8 cellular contexts compared by ENCODE assay signal in genomic region chr2:143455317-143455716, GRCh38.
"Had no signal": no experiment of that assay in that cellular context is flagged by ENCODE, and none has a peak within 500 bp of the region (broad histone marks: within the 10 kb centered on the region; RNA-seq: fewer than 3 reads in every experiment).

No MANE protein-coding gene starts in this region.

- DNase-seq: IMR-90, KBM-7, KG1 had no signal

- H3K9me3 Mint-ChIP-seq: IgD-negative memory B cell had no signal

- H3K4me3 Mint-ChIP-seq: IgD-negative memory B cell had no signal

- H3K27me3 Mint-ChIP-seq: IgD-negative memory B cell had no signal

- H3K4me2 ChIP-seq: KMS-11 had no signal

- H3K9ac ChIP-seq: KMS-11 had no signal

- FAIRE-seq: HepG2, HTR-8/SVneo had no signal

- ATAC-seq: HepG2 had no signal

- H3K27ac Mint-ChIP-seq: IgD-negative memory B cell had no signal

- H3K27ac ChIP-seq: HL-60, KMS-11 had no signal
